Comparison of ENCODE assay signal across 1 cellular context in genomic region chr9:127403507-127404192, GRCh38.
TF ChIP-seq lines count a peak whose summit lies in the region.

No MANE protein-coding gene starts in this region.

TF ChIP-seq in H1, 55 proteins besides CTCF, POLR2A, EP300 and RAD21:
- TF ChIP-seq USF2 (IDR thresholded peaks at IDR 0.05; ENCODE audit: low read length): no peak
- TF ChIP-seq BACH1 (IDR thresholded peaks at IDR 0.05; ENCODE audit: low read length): no peak
- no peak for TF ChIP-seq JUND (IDR thresholded peaks at IDR 0.05; ENCODE audit: low read length)
- TF ChIP-seq POU5F1 (IDR thresholded peaks at IDR 0.05; ENCODE audit: low read depth, low read length): no peak
- TF ChIP-seq SIX5 (IDR thresholded peaks at IDR 0.05; ENCODE audit: low read depth, low read length): no peak
- no peak for TF ChIP-seq KDM5A (IDR thresholded peaks at IDR 0.05; ENCODE audit: low read length)
- TF ChIP-seq ASH2L (IDR thresholded peaks at IDR 0.05; ENCODE audit: low read length): no peak
- TF ChIP-seq TEAD4 (IDR thresholded peaks at IDR 0.05; ENCODE audit: low read depth, low read length): no peak
- no peak for TF ChIP-seq CHD7 (IDR thresholded peaks at IDR 0.05; ENCODE audit: insufficient replicate concordance, low read length)
- TF ChIP-seq TBP (IDR thresholded peaks at IDR 0.05; ENCODE audit: low read depth, low read length): no peak
- TF ChIP-seq SP4 (IDR thresholded peaks at IDR 0.05; ENCODE audit: low read length): no peak
